10 cellular contexts compared by ENCODE assay signal in genomic region chr1:156804572-156805243, GRCh38. TPM values are rescaled to one million over a fixed set of nuclear protein-coding genes. Genes with fewer than 3 reads are reported as not detected.
DNase-seq lines count a peak whose midpoint lies in the region; ATAC-seq, FAIRE-seq and TF ChIP-seq lines count a peak whose summit lies in the region.
"Had no signal": no experiment of that assay in that cellular context is flagged by ENCODE, and none has a peak within 500 bp of the region (broad histone marks: within the 10 kb centered on the region; RNA-seq: fewer than 3 reads in every experiment).

No MANE protein-coding gene starts in this region.

- peaks cover 13 to 16% of the 10 kb centered on the region in 2 donors for H3K36me3 ChIP-seq in thyroid gland

- no peak for TF ChIP-seq POLR2A in thyroid gland (IDR thresholded peaks at IDR 0.05)

- H3K4me1 ChIP-seq in thyroid gland = peaks cover 18 to 49% of the 10 kb centered on the region in 2 donors

- no peak for TF ChIP-seq CTCF in fibroblast of villous mesenchyme (IDR thresholded peaks at IDR 0.05; ENCODE audit: insufficient read depth, low read depth, low read length)
- TF ChIP-seq CTCF in thyroid gland (IDR thresholded peaks at IDR 0.05) = no peak

- H3K27me3 ChIP-seq in thyroid gland = no peaks in the 10 kb centered on the region

- no peak for FAIRE-seq in urothelium cell line (lab: Jason Lieb, UNC)
- FAIRE-seq: islet of Langerhans had no signal

- no peak for ATAC-seq in Right ventricle myocardium superior (ENCODE audit: poor library complexity)
- ATAC-seq in GM18861 (IDR thresholded peaks at IDR 0.05; ENCODE audit: unreplicated experiment) = no peak

- WGBS in thyroid gland, 2 donors = 49 to 59% methylated on average over 6 of the region's 6 CpGs

- no peaks in the 10 kb centered on the region for H3K9me3 ChIP-seq in thyroid gland

- peak; percentile 59 for DNase-seq in activated effector memory CD4-positive, alpha-beta T cell treated with anti-CD3 and anti-CD28 coated beads, Interleukin-2, amount 50 U/mL, for 16 hours
- no peak for DNase-seq in activated effector memory CD4-positive, alpha-beta T cell treated with Interleukin-2 at 50 U/mL for 16 hours
- peak; percentile 41 for DNase-seq in RPMI7951 (ENCODE audit: low read depth)
- DNase-seq in fibroblast of villous mesenchyme (ENCODE audit: low read depth) = peak; percentile 64
- peak; percentile 65 to 75 for DNase-seq in thyroid gland
- DNase-seq in urothelium cell line (ENCODE audit: low spot score) = no peak
- DNase-seq in Right ventricle myocardium superior = no peak
- DNase-seq: DND-41 had no signal

- H3K4me3 ChIP-seq in fibroblast of villous mesenchyme (ENCODE audit: low read depth, low read length) = no peak overlapping the region
- H3K4me3 ChIP-seq in thyroid gland (replicated peaks in 1 of 3) = no peak overlapping the region

- intact Hi-C loops in thyroid gland (cut with DNase I) (no loop called here), Right ventricle myocardium superior (cut with DNase I) (loop anchor here (5.0 kb wide), 1 partner anchor 53 kb away; the partner anchor contains the start of gene INSRR)

- peak overlapping the region; percentile 0 to 63 (median 52) for H3K27ac ChIP-seq in thyroid gland

RNA-seq across cellular contexts. Expression of gene SH2D2A, which starts 11.9 kb away (rescaled TPM):
- 0.48 TPM in 1 of 2 replicates, not detected in the other for total RNA-seq in RPMI7951 (2014; rRNA removed; shearing (Covaris generic))
- total RNA-seq in fibroblast of villous mesenchyme = not detected in 2 replicates
- 1 to 10 TPM; 1.2 to 3.3 (median 2.0) TPM for total RNA-seq in thyroid gland
- total RNA-seq in Right ventricle myocardium superior = 1.1 TPM

RNA-seq across cellular contexts. Expression of gene PRCC, which starts 37.4 kb away (rescaled TPM):
- total RNA-seq in RPMI7951 (2014; rRNA removed; shearing (Covaris generic)) = 18.1 and 25.0 TPM in 2 replicates
- total RNA-seq in fibroblast of villous mesenchyme (19.0 TPM in 2 replicates), thyroid gland (10 to 100 TPM; 34.8 to 57.9 (median 43.6) TPM), Right ventricle myocardium superior (39.4 TPM)

RNA-seq across cellular contexts. Expression of gene HDGF, which starts 53.2 kb away (rescaled TPM):
- total RNA-seq in RPMI7951 (2014; rRNA removed; shearing (Covaris generic)) = 230 and 306 TPM in 2 replicates
- total RNA-seq in fibroblast of villous mesenchyme = 196 and 197 TPM in 2 replicates
- 100 to 1,000 TPM; 147 to 162 (median 148) TPM for total RNA-seq in thyroid gland
- total RNA-seq in Right ventricle myocardium superior = 185 TPM

RNA-seq across cellular contexts. Expression of gene INSRR, which starts 54.2 kb away (rescaled TPM):
- not detected in 2 replicates for total RNA-seq in RPMI7951 (2014; rRNA removed; shearing (Covaris generic))
- total RNA-seq in fibroblast of villous mesenchyme (not detected in 2 replicates), thyroid gland (not detected), Right ventricle myocardium superior (0.40 TPM)

RNA-seq across cellular contexts. Expression of gene NTRK1, which starts 56.0 kb away (rescaled TPM):
- total RNA-seq in RPMI7951 (2014; rRNA removed; shearing (Covaris generic)) = not detected in 2 replicates
- not detected in 2 replicates for total RNA-seq in fibroblast of villous mesenchyme
- total RNA-seq in thyroid gland = 1 to 10 TPM in 1 of 4 donors, under 1 TPM in 3; 0.11 to 1.2 (median 0.63) TPM
- 2.5 TPM for total RNA-seq in Right ventricle myocardium superior

Comparison
In these comparisons a context has a peak if more than half of its experiments do, and no peak if none do; other contexts are left out.
1. DNase-seq: peak in activated effector memory CD4-positive, alpha-beta T cell treated with anti-CD3 and anti-CD28 coated beads, Interleukin-2, amount 50 U/mL, for 16 hours (single experiment), RPMI7951 (single experiment), fibroblast of villous mesenchyme (single experiment) and thyroid gland (2 of 2); none in activated effector memory CD4-positive, alpha-beta T cell treated with Interleukin-2 at 50 U/mL for 16 hours (single experiment), urothelium cell line (single experiment) and Right ventricle myocardium superior (single experiment).